In genomic region chrX:40468033-40468979, GRCh38 we compare ENCODE assay signal across 9 cellular contexts.
DNase-seq lines count a peak whose midpoint lies in the region; ATAC-seq and TF ChIP-seq lines count a peak whose summit lies in the region.
"Had no signal": no experiment of that assay in that cellular context is flagged by ENCODE, and none has a peak within 500 bp of the region (broad histone marks: within the 10 kb centered on the region; RNA-seq: fewer than 3 reads in every experiment).

No MANE protein-coding gene starts in this region.

- intact Hi-C loops in CD8-positive, alpha-beta T cell (cut with DNase I, micrococcal nuclease): loop anchor here (2.0 to 10.0 kb wide), 2 partner anchors 654 kb away; no protein-coding TSS in a partner anchor
- intact Hi-C loops in right cardiac atrium (cut with DNase I): no loop called here

- no peaks in the 10 kb centered on the region for H3K27me3 ChIP-seq in CD8-positive, alpha-beta T cell (ENCODE audit: insufficient read depth, low read length)
- no peaks in the 10 kb centered on the region for H3K27me3 ChIP-seq in right cardiac atrium (ENCODE audit: control insufficient read depth, insufficient read depth)

- ATAC-seq in CD8-positive, alpha-beta T cell: no peak
- peak; percentile 65 for ATAC-seq in GM19025 (IDR thresholded peaks at IDR 0.05; ENCODE audit: low read depth, unreplicated experiment)
- peak; percentile 94 to 96 for ATAC-seq in right cardiac atrium
- ATAC-seq in HG03442 (IDR thresholded peaks at IDR 0.05; ENCODE audit: unreplicated experiment): no peak

- TF ChIP-seq CTCF in CD8-positive, alpha-beta T cell (IDR thresholded peaks at IDR 0.05): no peak

- no peaks in the 10 kb centered on the region for H3K9me3 ChIP-seq in CD8-positive, alpha-beta T cell (ENCODE audit: low read length)
- no peaks in the 10 kb centered on the region for H3K9me3 ChIP-seq in right cardiac atrium (ENCODE audit: control insufficient read depth, low read length)

- peaks cover 16% of the 10 kb centered on the region for H3K4me1 ChIP-seq in CD8-positive, alpha-beta T cell (ENCODE audit: insufficient read depth, low read length)
- peaks cover 3% of the 10 kb centered on the region for H3K4me1 ChIP-seq in right cardiac atrium (ENCODE audit: control insufficient read depth, insufficient read depth, low read length)

- H3K4me3 ChIP-seq in CD8-positive, alpha-beta T cell (ENCODE audit: low read depth, low read length): no peak overlapping the region
- H3K4me3 ChIP-seq in right cardiac atrium (ENCODE audit: low read length) (no peak overlapping the region), skeletal muscle cell (ENCODE audit: low read depth, low read length) (no peak overlapping the region)

- WGBS in right cardiac atrium: 29% methylated on average over 7 of the region's 7 CpGs

- H3K36me3 Mint-ChIP-seq in CD8-positive, alpha-beta T cell: no peaks in the 10 kb centered on the region
- H3K36me3 Mint-ChIP-seq: IgD-negative memory B cell had no signal

- H3K9me3 Mint-ChIP-seq in CD8-positive, alpha-beta T cell: no peaks in the 10 kb centered on the region
- H3K9me3 Mint-ChIP-seq: IgD-negative memory B cell had no signal

- POLR2A ChIA-PET in CD8-positive, alpha-beta T cell (lab: Charles Lee): no interaction called here

- CTCF ChIA-PET in CD8-positive, alpha-beta T cell (lab: Charles Lee): interaction anchor here (0.6 to 1.2 kb wide), 3 partner anchors 382 to 737 kb away, joined by 3 to 6 read pairs (median 3); no protein-coding TSS in a partner anchor

- peaks cover 2% of the 10 kb centered on the region for H3K27me3 Mint-ChIP-seq in CD8-positive, alpha-beta T cell (ENCODE audit: low read depth)

- H3K4me1 Mint-ChIP-seq in CD8-positive, alpha-beta T cell (ENCODE audit: low read depth): peaks cover 37% of the 10 kb centered on the region

- no peak overlapping the region for H3K27ac Mint-ChIP-seq in CD8-positive, alpha-beta T cell
- H3K27ac Mint-ChIP-seq: IgD-negative memory B cell had no signal

- H3K27ac ChIP-seq in CD8-positive, alpha-beta T cell (ENCODE audit: low read depth, low read length): no peak overlapping the region
- no peak overlapping the region for H3K27ac ChIP-seq in right cardiac atrium (ENCODE audit: low read length)

- H3K36me3 ChIP-seq in CD8-positive, alpha-beta T cell (ENCODE audit: insufficient read depth, low read length): no peaks in the 10 kb centered on the region

- DNase-seq in CD8-positive, alpha-beta T cell: peak in 5 of 7 experiments; percentile 1 to 54 (median 8)
- DNase-seq in KG1 (lab: John Stamatoyannopoulos, UW) (peak; percentile 32), OCI-M1 (lab: John Stamatoyannopoulos, UW) (peak; percentile 65), anterior cingulate cortex (lab: John Stamatoyannopoulos, UW) (peak in 54 of 58 donors; percentile 0 to 84 (median 42)), right cardiac atrium (peak; percentile 52 to 74 (median 65)), skeletal muscle cell (ENCODE audit: low read depth) (peak; percentile 4)

- H3K4me3 Mint-ChIP-seq in CD8-positive, alpha-beta T cell: no peak overlapping the region

Comparison
In these comparisons a context has a peak if more than half of its experiments do, and no peak if none do; other contexts are left out.
1. ATAC-seq: peak in GM19025 (single experiment) and right cardiac atrium (2 of 2); none in CD8-positive, alpha-beta T cell (single experiment) and HG03442 (single experiment).
2. DNase-seq: peak in every context shown above with its lines; median percentile 65 in OCI-M1; 65 in right cardiac atrium; 42 in anterior cingulate cortex; 32 in KG1; 8 in CD8-positive, alpha-beta T cell; 4 in skeletal muscle cell.
3. intact Hi-C loops: an anchor here in CD8-positive, alpha-beta T cell (2.0 to 10.0 kb wide); none called in right cardiac atrium.